ENCODE assay signal across 18 cellular contexts in genomic region chr12:113000433-113000832, GRCh38. TPM values are rescaled to one million over a fixed set of nuclear protein-coding genes. Genes with fewer than 3 reads are reported as not detected.
DNase-seq lines count a peak whose midpoint lies in the region; ATAC-seq and TF ChIP-seq lines count a peak whose summit lies in the region.
"Had no signal": no experiment of that assay in that cellular context is flagged by ENCODE, and none has a peak within 500 bp of the region (broad histone marks: within the 10 kb centered on the region; RNA-seq: fewer than 3 reads in every experiment).

No MANE protein-coding gene starts in this region.

- no peaks in the 10 kb centered on the region for H3K9me3 ChIP-seq in H9 (ENCODE audit: control insufficient read depth, low read depth, low read length)
- H3K9me3 ChIP-seq in OCI-LY7 (ENCODE audit: low read length): peaks cover 26% of the 10 kb centered on the region
- H3K9me3 ChIP-seq in neuronal stem cell (replicated peaks in 1 of 2; ENCODE audit: control insufficient read depth in 2 of 2, insufficient read depth in 1 of 2, low read depth in 1 of 2, low read length in 2 of 2): peaks cover 0 to 7% of the 10 kb centered on the region in 2 donors
- H3K9me3 ChIP-seq: A549 had no signal

- H3K18ac ChIP-seq in H9 (ENCODE audit: insufficient read length, low read depth, low read length): no peak overlapping the region
- H3K18ac ChIP-seq in neuronal stem cell (ENCODE audit: low read length): no peak overlapping the region

- H2BK5ac ChIP-seq in H9 (ENCODE audit: insufficient read length, low read length): no peak overlapping the region
- no peak overlapping the region for H2BK5ac ChIP-seq in neuronal stem cell (ENCODE audit: low read length)

- H3K9me3 Mint-ChIP-seq in H9: peaks cover 4 to 6% of the 10 kb centered on the region in 2 experiments
- H3K9me3 Mint-ChIP-seq: CD8-positive, alpha-beta T cell had no signal

- no peak overlapping the region for H2AFZ ChIP-seq in H9 (ENCODE audit: low read length)
- H2AFZ ChIP-seq in OCI-LY7 (ENCODE audit: low read length): no peak overlapping the region
- H2AFZ ChIP-seq in neuronal stem cell (ENCODE audit: low read length): no peak overlapping the region
- H2AFZ ChIP-seq: GM23248 had no signal

- no peaks in the 10 kb centered on the region for H3K4me1 ChIP-seq in H9 (ENCODE audit: insufficient read depth, low read length)
- peaks cover 45% of the 10 kb centered on the region for H3K4me1 ChIP-seq in OCI-LY7 (ENCODE audit: insufficient read depth, low read length, poor library complexity, severe bottlenecking)
- peaks cover 0 to 2% of the 10 kb centered on the region in 2 donors for H3K4me1 ChIP-seq in neuronal stem cell (ENCODE audit: control insufficient read depth in 2 of 2, insufficient read depth in 1 of 2, low read depth in 1 of 2, low read length in 2 of 2)

- H4K20me1 ChIP-seq in H9 (ENCODE audit: control insufficient read depth, insufficient read depth, insufficient read length) (no peaks in the 10 kb centered on the region), OCI-LY7 (ENCODE audit: insufficient read depth, low read length) (no peaks in the 10 kb centered on the region)

- no peaks in the 10 kb centered on the region for H3K9me2 ChIP-seq in OCI-LY7 (ENCODE audit: insufficient read depth, low read length)

- H3K27ac ChIP-seq in H9 (ENCODE audit: insufficient read length, low read depth, low read length) (no peak overlapping the region), OCI-LY7 (ENCODE audit: low read depth, low read length, poor library complexity, severe bottlenecking) (peak overlapping the region; percentile 99), neuronal stem cell (replicated peaks; ENCODE audit: low read length) (no peak overlapping the region)
- H3K27ac ChIP-seq: A549, GM23248 had no signal

- no peak overlapping the region for H2BK20ac ChIP-seq in H9 (ENCODE audit: low read depth, low read length, poor library complexity, severe bottlenecking)

- H3K9ac ChIP-seq in H9 (ENCODE audit: extremely low read depth, insufficient read length, low read length) (no peak overlapping the region), neuronal stem cell (ENCODE audit: low read depth, low read length, poor library complexity) (peak overlapping the region; percentile 88)
- H3K9ac ChIP-seq: GM23248 had no signal

- no peak overlapping the region for H3K4me3 Mint-ChIP-seq in H9
- H3K4me3 Mint-ChIP-seq: CD14-positive monocyte; CD8-positive, alpha-beta T cell had no signal

- DNase-seq in H9 (peak; percentile 21), OCI-LY7 (ENCODE audit: low spot score) (no peak), islet precursor cell (peak; percentile 21), neuronal stem cell (ENCODE audit: low spot score) (no peak), mucosa of gallbladder (ENCODE audit: low spot score) (no peak), Right ventricle myocardium superior (no peak), AG08395 (ENCODE audit: low spot score) (no peak), left cardiac atrium (no peak)
- DNase-seq: CD8-positive, alpha-beta T cell; COR-L47; DMS153; DMS79 treated with DMSO at 0.1 percent for 48 hours; EL; GM23248; H7 had no signal

- no peak overlapping the region for H3K56ac ChIP-seq in H9 (ENCODE audit: insufficient read length, low read depth, low read length)

- H3K14ac ChIP-seq in H9 (ENCODE audit: insufficient read depth, low read length): no peak overlapping the region
- peak overlapping the region; percentile 76 for H3K14ac ChIP-seq in neuronal stem cell (ENCODE audit: low read length)

- H4K91ac ChIP-seq in H9 (ENCODE audit: insufficient read length, low read depth, low read length): no peak overlapping the region
- peak overlapping the region; percentile 31 for H4K91ac ChIP-seq in neuronal stem cell (ENCODE audit: low read depth, low read length, poor library complexity)

- no peaks in the 10 kb centered on the region for H3K27me3 ChIP-seq in H9 (ENCODE audit: insufficient read depth, low read length)
- H3K27me3 ChIP-seq in neuronal stem cell (ENCODE audit: control insufficient read depth in 3 of 3, insufficient read depth in 3 of 3, low read depth in 1 of 3, low read length in 3 of 3): peaks cover 0 to 9% (median 2%) of the 10 kb centered on the region in 3 experiments

- TF ChIP-seq CTCF in H9 (conservative IDR thresholded peaks at IDR 0.05): no peak
- no peak for TF ChIP-seq CTCF in OCI-LY7 (conservative IDR thresholded peaks at IDR 0.05; ENCODE audit: low read length)

- no TSS peak for BruUV-seq in OCI-LY7 (replicated peaks; lab: Mats Ljungman, UMichigan)

- H3K79me2 ChIP-seq in H9 (ENCODE audit: insufficient read depth, low read length) (no peaks in the 10 kb centered on the region), OCI-LY7 (ENCODE audit: insufficient read depth, low read depth, low read length) (no peaks in the 10 kb centered on the region)

- no peak overlapping the region for H3K23ac ChIP-seq in H9 (ENCODE audit: insufficient read length, low read depth, low read length)
- peak overlapping the region; percentile 86 for H3K23ac ChIP-seq in neuronal stem cell (ENCODE audit: low read depth, low read length, poor library complexity)

- H2BK120ac ChIP-seq in H9 (ENCODE audit: low read depth, low read length, poor library complexity, severe bottlenecking) (no peak overlapping the region), neuronal stem cell (ENCODE audit: low read depth, low read length) (no peak overlapping the region)

- peaks cover 80% of the 10 kb centered on the region for H3K36me3 ChIP-seq in OCI-LY7 (ENCODE audit: insufficient read depth, low read length)
- peaks cover 0 to 2% of the 10 kb centered on the region in 2 donors for H3K36me3 ChIP-seq in neuronal stem cell (replicated peaks in 1 of 2; ENCODE audit: control insufficient read depth in 2 of 2, insufficient read depth in 2 of 2, low read length in 2 of 2)

- POLR2A ChIA-PET in OCI-LY7 (lab: Charles Lee): no interaction called here

- no peak overlapping the region for H3K27ac Mint-ChIP-seq in H9
- H3K27ac Mint-ChIP-seq: CD14-positive monocyte; CD8-positive, alpha-beta T cell had no signal

- no peak overlapping the region for H4K5ac ChIP-seq in H9 (ENCODE audit: insufficient read length, low read depth, low read length)

- H3K27me3 Mint-ChIP-seq in H9 (ENCODE audit: low read depth): peaks cover 29% of the 10 kb centered on the region

- peaks cover 0 to 4% (median 0%) of the 10 kb centered on the region in 3 experiments; a peak in 2 of 7 replicates for H3K36me3 Mint-ChIP-seq in H9 (ENCODE audit: insufficient read depth in 1 of 3, low read depth in 3 of 3)

- no peak overlapping the region for H2BK12ac ChIP-seq in H9 (ENCODE audit: insufficient read length, low read depth, low read length)
- no peak overlapping the region for H2BK12ac ChIP-seq in neuronal stem cell (ENCODE audit: low read length)

- H3K23me2 ChIP-seq in H9 (ENCODE audit: insufficient read length, low read depth, low read length, poor library complexity, severe bottlenecking): no peaks in the 10 kb centered on the region

- H3K4me3 ChIP-seq in OCI-LY7 (ENCODE audit: low read depth, low read length, poor library complexity, severe bottlenecking): no peak overlapping the region
- peak overlapping the region in 1 of 2 donors; percentile 70 for H3K4me3 ChIP-seq in neuronal stem cell (ENCODE audit: low read length in 2 of 2)
- H3K4me3 ChIP-seq: A549, GM23248 had no signal

- H3K4me1 Mint-ChIP-seq in H9: no peaks in the 10 kb centered on the region
- H3K4me1 Mint-ChIP-seq: CD14-positive monocyte had no signal

- CTCF ChIA-PET in OCI-LY7 (lab: Charles Lee; ENCODE audit: unreplicated experiment): no interaction called here

- H3K79me1 ChIP-seq in H9 (ENCODE audit: insufficient read depth, low read depth, low read length, poor library complexity, severe bottlenecking): no peaks in the 10 kb centered on the region
- peaks cover 3% of the 10 kb centered on the region for H3K79me1 ChIP-seq in neuronal stem cell (ENCODE audit: low read depth, low read length)

- H3K4ac ChIP-seq in H9 (ENCODE audit: low read depth, low read length) (no peak overlapping the region), neuronal stem cell (ENCODE audit: low read length) (no peak overlapping the region)

- intact Hi-C loops in OCI-LY7 (cut with micrococcal nuclease; ENCODE audit: unreplicated experiment): no loop called here
- intact Hi-C loops in Right ventricle myocardium superior (cut with DNase I): no loop called here
- intact Hi-C loops in left cardiac atrium (cut with DNase I): no loop called here

- H2BK15ac ChIP-seq in H9 (ENCODE audit: low read depth, low read length): no peak overlapping the region
- no peak overlapping the region for H2BK15ac ChIP-seq in neuronal stem cell (ENCODE audit: low read length)

- no peak overlapping the region for H4K8ac ChIP-seq in H9 (replicated peaks; ENCODE audit: insufficient read length, low read depth, low read length)
- H4K8ac ChIP-seq in neuronal stem cell (ENCODE audit: low read depth, low read length): peak overlapping the region; percentile 49

- no peak overlapping the region for H3T11ph ChIP-seq in H9 (ENCODE audit: low read length)

- no peak overlapping the region for H2AK5ac ChIP-seq in H9 (ENCODE audit: insufficient read length, low read length)
- no peak overlapping the region for H2AK5ac ChIP-seq in neuronal stem cell (ENCODE audit: low read depth, low read length)

- no CpG with 5 or more reads among the region's 6 CpGs for WGBS in H9 (ENCODE audit: extremely low coverage, insufficient read length, low lambda C conversion rate)
- no CpG with 5 or more reads among the region's 6 CpGs for WGBS in neuronal stem cell (ENCODE audit: extremely low coverage in 2 of 2, insufficient read length in 2 of 2, insufficient replicate concordance in 1 of 2), 2 donors

- H3K4me2 ChIP-seq in H9 (ENCODE audit: insufficient read depth, insufficient read length, low read length): no peak overlapping the region
- H3K4me2 ChIP-seq in OCI-LY7 (ENCODE audit: low read length): peak overlapping the region; percentile 76; the same call in 1 of the 2 replicates
- H3K4me2 ChIP-seq in neuronal stem cell (ENCODE audit: insufficient read depth, low read length, poor library complexity, severe bottlenecking): no peak overlapping the region
- H3K4me2 ChIP-seq: A549 had no signal

- no peak for ATAC-seq in Right ventricle myocardium superior (ENCODE audit: poor library complexity)
- no peak for ATAC-seq in left cardiac atrium
- ATAC-seq: A549; CD8-positive, alpha-beta T cell had no signal

RNA-seq across cellular contexts. Expression of gene OAS2, which starts 22.1 kb away (rescaled TPM):
- total RNA-seq in H9 (2021) (not detected in 2 replicates), OCI-LY7 (2022) (46.8 and 52.6 TPM in 2 replicates), mucosa of gallbladder (5.8 TPM), Right ventricle myocardium superior (3.7 TPM), left cardiac atrium (10 to 100 TPM in 1 of 2 donors, 1 to 10 TPM in 1; 6.5 to 18.4 TPM)
- 22.7 and 33.2 TPM in 2 replicates for total RNA-seq in OCI-LY7 (2014; rRNA removed; shearing (Covaris generic))
- 0.01 TPM for polyA plus RNA-seq in neuronal stem cell (2013, experiment 1 of 2)
- polyA plus RNA-seq in neuronal stem cell (2013, experiment 2 of 2): not detected
- total RNA-seq: H7 had no signal

RNA-seq across cellular contexts. Expression of gene DTX1, which starts 56.1 kb away (rescaled TPM):
- total RNA-seq in H9 (2021): 3.0 and 3.5 TPM in 2 replicates
- total RNA-seq in OCI-LY7 (2014; rRNA removed; shearing (Covaris generic)): 263 and 293 TPM in 2 replicates
- 510 and 535 TPM in 2 replicates for total RNA-seq in OCI-LY7 (2022)
- polyA plus RNA-seq in neuronal stem cell (2013, experiment 1 of 2): 8.5 TPM
- polyA plus RNA-seq in neuronal stem cell (2013, experiment 2 of 2): 8.4 TPM
- total RNA-seq in mucosa of gallbladder: 4.1 TPM
- 1.6 TPM for total RNA-seq in Right ventricle myocardium superior
- 1 to 10 TPM; 6.3 to 9.8 TPM for total RNA-seq in left cardiac atrium
- total RNA-seq: GM23248 had no signal
- polyA plus RNA-seq: BJ, GM23248 had no signal

Comparison
In these comparisons a context has a peak if more than half of its experiments do, and no peak if none do; other contexts are left out.
1. DNase-seq: peak in H9 (single experiment) and islet precursor cell (single experiment); none in OCI-LY7 (single experiment), neuronal stem cell (single experiment), mucosa of gallbladder (single experiment), Right ventricle myocardium superior (single experiment), AG08395 (single experiment) and left cardiac atrium (single experiment).
2. RNA of gene DTX1, which starts 56.1 kb away (total RNA-seq): 263 to 535 TPM in OCI-LY7; 6.3 to 9.8 TPM in left cardiac atrium, 4.1 TPM in mucosa of gallbladder (single experiment), 3.0 to 3.5 TPM in H9 and 1.6 TPM in Right ventricle myocardium superior (single experiment); every median in the first group is over 10 times any median in the second.